ENCODE assay signal across 15 cellular contexts in the genomic region with DNA sequence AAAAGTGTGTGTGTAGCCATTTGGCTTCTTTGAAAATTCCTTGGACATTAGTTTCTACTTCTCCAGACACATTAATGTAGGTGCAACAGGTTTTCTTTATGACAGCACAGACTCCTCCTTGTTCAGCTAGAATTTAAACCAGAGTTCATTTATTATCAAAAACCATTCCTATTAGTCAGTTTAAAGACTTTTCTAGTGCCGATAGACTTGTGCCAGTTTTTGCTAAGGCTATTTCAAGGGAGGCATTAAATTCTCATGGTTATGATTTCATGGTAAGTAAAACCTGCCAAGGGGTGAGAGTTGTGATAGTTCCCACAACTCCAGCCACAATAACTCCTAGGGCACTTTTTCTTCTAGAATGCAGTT. TPM values are rescaled to one million over a fixed set of nuclear protein-coding genes. Genes with fewer than 3 reads are reported as not detected.
A peak's percentile ranks its signal among the peaks of the same experiment; 100 is the strongest.
DNase-seq lines count a peak whose midpoint lies in the region; ATAC-seq, FAIRE-seq and TF ChIP-seq lines count a peak whose summit lies in the region.
"Had no signal": no experiment of that assay in that cellular context is flagged by ENCODE, and none has a peak within 500 bp of the region (broad histone marks: within the 10 kb centered on the region; RNA-seq: fewer than 3 reads in every experiment).

No MANE protein-coding gene starts in this region.

- no TSS peak for BruUV-seq in mammary epithelial cell (replicated peaks; lab: Mats Ljungman, UMichigan)
- BruUV-seq in K562 (replicated peaks; lab: Mats Ljungman, UMichigan) = no TSS peak

- no peak overlapping the region for H3K14ac ChIP-seq in trophoblast cell (ENCODE audit: low read length)

- no peak for ATAC-seq in K562
- no peak for ATAC-seq in HG02759 (IDR thresholded peaks at IDR 0.05; ENCODE audit: unreplicated experiment)
- no peak for ATAC-seq in GM21360 (IDR thresholded peaks at IDR 0.05; ENCODE audit: unreplicated experiment)

- no peak overlapping the region for H2AK5ac ChIP-seq in trophoblast cell (ENCODE audit: low read length)

- no peak for TF ChIP-seq EP300 in K562 (IDR thresholded peaks at IDR 0.05; ENCODE audit: low read length)

- intact Hi-C loops in mammary epithelial cell (cut with micrococcal nuclease) (no loop called here), breast epithelium (cut with DNase I; ENCODE audit: low total_unique reads) (no loop called here), K562 (cut with micrococcal nuclease) (no loop called here)

- CTCF ChIA-PET in mammary epithelial cell (lab: Charles Lee; ENCODE audit: low non-redundant PET) = no interaction called here
- CTCF ChIA-PET in K562 (lab: Yijun Ruan, JAX; ENCODE audit: low intra/inter-chr PET ratio) = no interaction called here

- H3K27ac ChIP-seq in mammary epithelial cell (ENCODE audit: insufficient read depth, low read depth, low read length) (no peak overlapping the region), breast epithelium (no peak overlapping the region), K562 (ENCODE audit: extremely low read depth, low read depth, low read length) (peak overlapping the region; percentile 83; the same call in 2 of the 3 replicates), trophoblast cell (ENCODE audit: low read depth, low read length) (no peak overlapping the region), right atrium auricular region (no peak overlapping the region)
- H3K27ac ChIP-seq: BLaER1 treated with 17β-estradiol and CSF1 and Interleukin-3, amounts not matched to agents 10 nM and 100 nM; Peyer's patch had no signal

- in situ Hi-C loops in mammary epithelial cell (cut with MboI; ENCODE audit: low sequenced_read_pairs in 2 of 2) = no loop called here
- in situ Hi-C loops in K562 (cut with MboI) = no loop called here

- H4K8ac ChIP-seq in trophoblast cell (ENCODE audit: low read depth, low read length) = no peak overlapping the region

- TF ChIP-seq CTCF in mammary epithelial cell (conservative IDR thresholded peaks at IDR 0.05 in 1 of 2, IDR thresholded peaks at IDR 0.05 in 1 of 2; ENCODE audit: extremely low read depth in 1 of 2, insufficient read depth in 1 of 2, low read depth in 1 of 2, low read length in 2 of 2) = no peak
- TF ChIP-seq CTCF in breast epithelium (IDR thresholded peaks at IDR 0.05) = no peak
- no peak for TF ChIP-seq CTCF in K562 (IDR thresholded peaks at IDR 0.05 in 2 of 3, conservative IDR thresholded peaks at IDR 0.05 in 1 of 3; ENCODE audit: insufficient read depth in 2 of 3, low read depth in 1 of 3, low read length in 3 of 3)
- no peak for TF ChIP-seq CTCF in right atrium auricular region (IDR thresholded peaks at IDR 0.05)

- WGBS in mammary epithelial cell (ENCODE audit: low coverage, missing lambda C conversion rate) = 80% methylated on average over 1 of the region's 1 CpG
- WGBS in K562 (ENCODE audit: insufficient coverage, low coverage, missing lambda C conversion rate) = 83% methylated on average over 1 of the region's 1 CpG
- WGBS in trophoblast cell (ENCODE audit: extremely low coverage, insufficient coverage, insufficient read length) = no CpG with 5 or more reads among the region's 1 CpG

- H3K79me1 ChIP-seq in trophoblast cell (ENCODE audit: low read length) = peaks cover 4% of the 10 kb centered on the region

- H3K18ac ChIP-seq in trophoblast cell (ENCODE audit: low read length) = no peak overlapping the region

- POLR2A ChIA-PET in K562 (lab: Yijun Ruan, JAX) = interaction anchor here (0.6 kb wide), 1 partner anchor 1041 kb away, joined by 4 read pairs; the partner anchor contains the start of gene TMEM45A

- no peak overlapping the region for H3K9ac ChIP-seq in mammary epithelial cell (ENCODE audit: insufficient read depth, low read length)
- peak overlapping the region in 1 of 2 experiments; percentile 53; a peak in 2 of 4 replicates for H3K9ac ChIP-seq in K562 (ENCODE audit: insufficient read depth in 1 of 2, low read depth in 2 of 2, low read length in 2 of 2)
- H3K9ac ChIP-seq in trophoblast cell (ENCODE audit: low read length) = no peak overlapping the region
- H3K9ac ChIP-seq: BLaER1 treated with 17β-estradiol and CSF1 and Interleukin-3, amounts not matched to agents 10 nM and 100 nM had no signal

- no peak overlapping the region for H3K4ac ChIP-seq in trophoblast cell (ENCODE audit: low read depth, low read length)

- H4K12ac ChIP-seq in trophoblast cell (ENCODE audit: low read depth, low read length) = no peak overlapping the region

- H3K4me2 ChIP-seq in mammary epithelial cell (ENCODE audit: insufficient read depth, low read depth, low read length) (no peak overlapping the region), K562 (ENCODE audit: insufficient read depth, low read length) (no peak overlapping the region), trophoblast cell (ENCODE audit: low read length) (no peak overlapping the region)
- H3K4me2 ChIP-seq: BLaER1 treated with 17β-estradiol and CSF1 and Interleukin-3, amounts not matched to agents 10 nM and 100 nM had no signal

- no peaks in the 10 kb centered on the region for H3K36me3 ChIP-seq in mammary epithelial cell (ENCODE audit: insufficient read depth, low read length)
- H3K36me3 ChIP-seq in breast epithelium = no peaks in the 10 kb centered on the region
- H3K36me3 ChIP-seq in K562 (ENCODE audit: control insufficient read depth, insufficient read depth, low read length) = no peaks in the 10 kb centered on the region
- no peaks in the 10 kb centered on the region for H3K36me3 ChIP-seq in trophoblast cell (ENCODE audit: control insufficient read depth in 1 of 2, insufficient read depth in 2 of 2, low read length in 2 of 2)
- no peaks in the 10 kb centered on the region for H3K36me3 ChIP-seq in right atrium auricular region
- H3K36me3 ChIP-seq: BLaER1 treated with 17β-estradiol and CSF1 and Interleukin-3, amounts not matched to agents 10 nM and 100 nM; Peyer's patch had no signal

- DNase-seq in mammary epithelial cell = peak; percentile 41
- DNase-seq in breast epithelium (ENCODE audit: low spot score in 2 of 2) = no peak
- no peak for DNase-seq in K562 (ENCODE audit: extremely low read depth in 1 of 4, low spot score in 3 of 4)
- peak; percentile 22 to 68 for DNase-seq in trophoblast cell
- DNase-seq in right atrium auricular region (ENCODE audit: low spot score) = no peak
- no peak for DNase-seq in SW480 (ENCODE audit: low spot score)
- DNase-seq: 8988T, MM.1S, NCI-H1105, NCI-H187, Peyer's patch, SHP77 treated with DMSO at 0.1 percent for 48 hours had no signal

- TF ChIP-seq POLR2A in breast epithelium (IDR thresholded peaks at IDR 0.05) = no peak
- TF ChIP-seq POLR2A in K562 (conservative IDR thresholded peaks at IDR 0.05) = no peak

- H2BK120ac ChIP-seq in trophoblast cell (ENCODE audit: insufficient read depth, low read length, poor library complexity) = no peak overlapping the region

- no peak overlapping the region for H2BK5ac ChIP-seq in trophoblast cell (ENCODE audit: low read depth, low read length, poor library complexity)

- no peaks in the 10 kb centered on the region for H3K79me2 ChIP-seq in mammary epithelial cell (ENCODE audit: insufficient read depth, low read length)
- H3K79me2 ChIP-seq in K562 (ENCODE audit: control insufficient read depth, insufficient read depth, low read length) = no peaks in the 10 kb centered on the region
- H3K79me2 ChIP-seq in trophoblast cell (ENCODE audit: control insufficient read depth, insufficient read depth, low read length, poor library complexity) = no peaks in the 10 kb centered on the region

- TF ChIP-seq RAD21 in K562 (CRISPR knock-in tag; conservative IDR thresholded peaks at IDR 0.05 in 1 of 2, IDR thresholded peaks at IDR 0.05 in 1 of 2) = no peak

- H2AFZ ChIP-seq in mammary epithelial cell (ENCODE audit: low read depth, low read length) (no peak overlapping the region), K562 (ENCODE audit: low read depth, low read length) (peak overlapping the region; percentile 95), trophoblast cell (ENCODE audit: insufficient read depth, low read length, poor library complexity) (no peak overlapping the region)

- FAIRE-seq in K562 (lab: Jason Lieb, UNC) = no peak

- no peak overlapping the region for H3K4me3 ChIP-seq in mammary epithelial cell (replicated peaks in 1 of 3; ENCODE audit: insufficient read depth in 1 of 3, low read depth in 2 of 3, low read length in 3 of 3)
- no peak overlapping the region for H3K4me3 ChIP-seq in breast epithelium
- no peak overlapping the region for H3K4me3 ChIP-seq in K562
- H3K4me3 ChIP-seq in trophoblast cell (ENCODE audit: low read depth, low read length) = no peak overlapping the region
- H3K4me3 ChIP-seq in right atrium auricular region = no peak overlapping the region
- H3K4me3 ChIP-seq: BLaER1 treated with 17β-estradiol and CSF1 and Interleukin-3, amounts not matched to agents 10 nM and 100 nM; Peyer's patch had no signal

- H3K27me3 ChIP-seq in mammary epithelial cell (ENCODE audit: insufficient read depth, low read length) (no peaks in the 10 kb centered on the region), breast epithelium (no peaks in the 10 kb centered on the region), K562 (ENCODE audit: control insufficient read depth in 2 of 2, insufficient read depth in 2 of 2, low read length in 2 of 2) (no peaks in the 10 kb centered on the region), trophoblast cell (ENCODE audit: insufficient read depth, low read length) (no peaks in the 10 kb centered on the region), right atrium auricular region (no peaks in the 10 kb centered on the region)
- H3K27me3 ChIP-seq: BLaER1 treated with 17β-estradiol and CSF1 and Interleukin-3, amounts not matched to agents 10 nM and 100 nM; Peyer's patch had no signal

- H3K9me1 ChIP-seq in K562 (ENCODE audit: control insufficient read depth, insufficient read depth, low read length) = no peaks in the 10 kb centered on the region

- H4K20me1 ChIP-seq in mammary epithelial cell (ENCODE audit: insufficient read depth, low read length) (no peaks in the 10 kb centered on the region), K562 (replicated peaks; ENCODE audit: control insufficient read depth, insufficient read depth, low read length) (no peaks in the 10 kb centered on the region)
- H4K20me1 ChIP-seq: BLaER1 treated with 17β-estradiol and CSF1 and Interleukin-3, amounts not matched to agents 10 nM and 100 nM had no signal

- H3K4me1 ChIP-seq in mammary epithelial cell (ENCODE audit: insufficient read depth, low read length) = peaks cover 11% of the 10 kb centered on the region
- no peaks in the 10 kb centered on the region for H3K4me1 ChIP-seq in breast epithelium
- peaks cover 10 to 54% of the 10 kb centered on the region in 2 experiments for H3K4me1 ChIP-seq in K562 (replicated peaks in 1 of 2; ENCODE audit: control insufficient read depth in 2 of 2, insufficient read depth in 2 of 2, low read length in 2 of 2)
- peaks cover 7 to 11% of the 10 kb centered on the region in 2 experiments for H3K4me1 ChIP-seq in trophoblast cell (ENCODE audit: control insufficient read depth in 1 of 2, insufficient read depth in 2 of 2, low read length in 2 of 2)
- H3K4me1 ChIP-seq in right atrium auricular region = no peaks in the 10 kb centered on the region
- H3K4me1 ChIP-seq: Peyer's patch had no signal

- H4K91ac ChIP-seq in trophoblast cell (ENCODE audit: low read depth, low read length) = no peak overlapping the region

- H3K9me3 ChIP-seq in mammary epithelial cell (replicated peaks; ENCODE audit: insufficient read depth, low read length) (no peaks in the 10 kb centered on the region), breast epithelium (no peaks in the 10 kb centered on the region), K562 (replicated peaks; ENCODE audit: control insufficient read depth, insufficient read depth, low read depth, low read length) (0 out of 2 replicates have a peak, but pooled peaks cover 2% of the 10 kb centered on the region), trophoblast cell (ENCODE audit: insufficient read depth, low read depth, low read length) (no peaks in the 10 kb centered on the region), right atrium auricular region (peaks cover 0 to 5% of the 10 kb centered on the region in 2 donors)
- H3K9me3 ChIP-seq: Peyer's patch had no signal

- H2BK12ac ChIP-seq in trophoblast cell (ENCODE audit: low read length) = no peak overlapping the region

- dilution Hi-C loops in mammary epithelial cell (cut with HindIII; ENCODE audit: low sequenced_read_pairs) = no loop called here

- H3K23ac ChIP-seq in trophoblast cell (ENCODE audit: low read length) = no peak overlapping the region

RNA-seq across cellular contexts. Expression of gene SENP7, which starts 20.6 kb away (rescaled TPM):
- total RNA-seq in mammary epithelial cell = 1 to 10 TPM; 7.2 to 8.9 TPM
- polyA plus RNA-seq in mammary epithelial cell = 1.3 TPM
- 0.88 TPM for polyA minus RNA-seq in mammary epithelial cell
- 10 to 100 TPM; 26.6 to 43.2 (median 26.9) TPM for total RNA-seq in breast epithelium
- total RNA-seq in K562 (2011; cell fraction: chromatin; rRNA removed; ENCODE audit: low replicate concordance) = 29.4 and 103 TPM in 2 replicates
- 12.0 and 19.1 TPM in 2 replicates for total RNA-seq in K562 (2011; cell fraction: nucleolus; rRNA removed)
- total RNA-seq in K562 (2011; cell fraction: nucleoplasm; rRNA removed) = 41.1 and 61.4 TPM in 2 replicates
- total RNA-seq in K562 (2014; rRNA removed) = 7.0 and 8.7 TPM in 2 replicates
- 21.9 and 22.4 TPM in 2 replicates for total RNA-seq in K562 (2014; rRNA removed; fragmentation: Illumina TruSeq; extraction: Trizol)
- 18.8 and 21.7 TPM in 2 replicates for total RNA-seq in K562 (2015; rRNA removed; fragmentation: Illumina TruSeq; extraction: Trizol)
- 10.7 and 13.6 TPM in 2 replicates for total RNA-seq in K562 (2021)
- 19.2 and 20.0 TPM in 2 replicates for polyA plus RNA-seq in K562 (2011; rRNA removed)
- 1.4 and 4.2 TPM in 2 replicates for polyA plus RNA-seq in K562 (2011; cell fraction: cytosol; rRNA removed)
- 25.2 and 41.2 TPM in 2 replicates for polyA plus RNA-seq in K562 (2011; cell fraction: nucleus; rRNA removed)
- polyA plus RNA-seq in K562 (2012) = 7.6 and 12.3 TPM in 2 replicates
- 10.8 and 13.9 TPM in 2 replicates for polyA plus RNA-seq in K562 (2014; fragmentation: Illumina TruSeq; extraction: Trizol)
- 1 to 10 TPM; 4.1 to 8.3 TPM for polyA plus RNA-seq in K562 (2014; fragmentation: Nextera tagmentation; extraction: Ambion mirVana)
- polyA plus RNA-seq in K562 (2014; rRNA removed) = 9.5 and 10.5 TPM in 2 replicates
- 40.7 and 57.5 TPM in 2 replicates for polyA minus RNA-seq in K562 (2011; rRNA and poly(A)+ RNA removed)
- polyA minus RNA-seq in K562 (2011; cell fraction: cytosol; rRNA and poly(A)+ RNA removed) = 7.2 and 7.6 TPM in 2 replicates
- polyA minus RNA-seq in K562 (2011; cell fraction: nucleus; rRNA and poly(A)+ RNA removed) = 33.8 and 67.3 TPM in 2 replicates
- 11.0 and 11.4 TPM in 2 replicates for polyA plus RNA-seq in trophoblast cell (2013)
- 10 to 100 TPM in 1 of 2 donors, 1 to 10 TPM in 1; 6.1 to 10.1 TPM for total RNA-seq in right atrium auricular region

RNA-seq across cellular contexts. Expression of gene TRMT10C, which starts 28.1 kb away (rescaled TPM):
- 10 to 100 TPM; 21.8 to 27.9 TPM for total RNA-seq in mammary epithelial cell
- 23.9 TPM for polyA plus RNA-seq in mammary epithelial cell
- polyA minus RNA-seq in mammary epithelial cell = 7.3 TPM
- total RNA-seq in breast epithelium = 10 to 100 TPM; 17.8 to 27.2 (median 25.6) TPM
- 10.8 and 31.0 TPM in 2 replicates for total RNA-seq in K562 (2011; cell fraction: chromatin; rRNA removed; ENCODE audit: low replicate concordance)
- 10.3 and 11.6 TPM in 2 replicates for total RNA-seq in K562 (2011; cell fraction: nucleolus; rRNA removed)
- total RNA-seq in K562 (2011; cell fraction: nucleoplasm; rRNA removed) = 15.8 and 17.3 TPM in 2 replicates
- total RNA-seq in K562 (2014; rRNA removed) = 39.7 and 50.4 TPM in 2 replicates
- total RNA-seq in K562 (2014; rRNA removed; fragmentation: Illumina TruSeq; extraction: Trizol) = 73.5 and 82.5 TPM in 2 replicates
- 58.5 and 62.5 TPM in 2 replicates for total RNA-seq in K562 (2015; rRNA removed; fragmentation: Illumina TruSeq; extraction: Trizol)
- total RNA-seq in K562 (2021) = 48.6 and 57.9 TPM in 2 replicates
- polyA plus RNA-seq in K562 (2011; rRNA removed) = 42.9 and 65.2 TPM in 2 replicates
- 26.4 and 33.0 TPM in 2 replicates for polyA plus RNA-seq in K562 (2011; cell fraction: cytosol; rRNA removed)
- 9.2 and 15.7 TPM in 2 replicates for polyA plus RNA-seq in K562 (2011; cell fraction: nucleus; rRNA removed)
- polyA plus RNA-seq in K562 (2012) = 23.1 and 41.6 TPM in 2 replicates
- 53.5 and 63.9 TPM in 2 replicates for polyA plus RNA-seq in K562 (2014; fragmentation: Illumina TruSeq; extraction: Trizol)
- polyA plus RNA-seq in K562 (2014; fragmentation: Nextera tagmentation; extraction: Ambion mirVana) = 100 to 1,000 TPM; 101 to 106 TPM
- polyA plus RNA-seq in K562 (2014; rRNA removed) = 59.4 and 61.2 TPM in 2 replicates
- 39.7 and 41.9 TPM in 2 replicates for polyA minus RNA-seq in K562 (2011; rRNA and poly(A)+ RNA removed)
- polyA minus RNA-seq in K562 (2011; cell fraction: cytosol; rRNA and poly(A)+ RNA removed) = 15.9 and 24.2 TPM in 2 replicates
- polyA minus RNA-seq in K562 (2011; cell fraction: nucleus; rRNA and poly(A)+ RNA removed) = 8.8 and 18.4 TPM in 2 replicates
- 22.2 and 22.4 TPM in 2 replicates for polyA plus RNA-seq in trophoblast cell (2013)
- 10 to 100 TPM; 21.5 to 22.8 TPM for total RNA-seq in right atrium auricular region

RNA-seq across cellular contexts. Expression of gene PCNP, which starts 40.4 kb away (rescaled TPM):
- 100 to 1,000 TPM in 1 of 2 donors, 10 to 100 TPM in 1; 85.9 to 176 TPM for total RNA-seq in mammary epithelial cell
- polyA plus RNA-seq in mammary epithelial cell = 41.2 TPM
- 58.5 TPM for polyA minus RNA-seq in mammary epithelial cell
- total RNA-seq in breast epithelium = 100 to 1,000 TPM in 2 of 3 donors, 10 to 100 TPM in 1; 96.2 to 127 (median 120) TPM
- 25.3 and 87.5 TPM in 2 replicates for total RNA-seq in K562 (2011; cell fraction: chromatin; rRNA removed; ENCODE audit: low replicate concordance)
- 12.5 and 16.1 TPM in 2 replicates for total RNA-seq in K562 (2011; cell fraction: nucleolus; rRNA removed)
- total RNA-seq in K562 (2011; cell fraction: nucleoplasm; rRNA removed) = 43.8 and 82.4 TPM in 2 replicates
- 54.3 and 65.8 TPM in 2 replicates for total RNA-seq in K562 (2014; rRNA removed)
- total RNA-seq in K562 (2014; rRNA removed; fragmentation: Illumina TruSeq; extraction: Trizol) = 150 and 171 TPM in 2 replicates
- 101 and 115 TPM in 2 replicates for total RNA-seq in K562 (2015; rRNA removed; fragmentation: Illumina TruSeq; extraction: Trizol)
- 145 and 157 TPM in 2 replicates for total RNA-seq in K562 (2021)
- polyA plus RNA-seq in K562 (2011; rRNA removed) = 84.4 and 97.5 TPM in 2 replicates
- 10.5 and 31.2 TPM in 2 replicates for polyA plus RNA-seq in K562 (2011; cell fraction: cytosol; rRNA removed)
- polyA plus RNA-seq in K562 (2011; cell fraction: nucleus; rRNA removed) = 22.5 and 31.3 TPM in 2 replicates
- 100 and 136 TPM in 2 replicates for polyA plus RNA-seq in K562 (2012)
- 124 and 158 TPM in 2 replicates for polyA plus RNA-seq in K562 (2014; fragmentation: Illumina TruSeq; extraction: Trizol)
- polyA plus RNA-seq in K562 (2014; fragmentation: Nextera tagmentation; extraction: Ambion mirVana) = 100 to 1,000 TPM; 151 to 170 TPM
- 85.3 and 95.5 TPM in 2 replicates for polyA plus RNA-seq in K562 (2014; rRNA removed)
- 54.2 and 67.8 TPM in 2 replicates for polyA minus RNA-seq in K562 (2011; rRNA and poly(A)+ RNA removed)
- polyA minus RNA-seq in K562 (2011; cell fraction: cytosol; rRNA and poly(A)+ RNA removed) = 24.1 and 24.5 TPM in 2 replicates
- polyA minus RNA-seq in K562 (2011; cell fraction: nucleus; rRNA and poly(A)+ RNA removed) = 10.5 and 26.3 TPM in 2 replicates
- polyA plus RNA-seq in trophoblast cell (2013) = 80.3 and 81.7 TPM in 2 replicates
- 10 to 100 TPM; 63.4 to 83.9 TPM for total RNA-seq in right atrium auricular region

Comparison
In these comparisons a context has a peak if more than half of its experiments do, and no peak if none do; other contexts are left out.
1. DNase-seq: peak in mammary epithelial cell (single experiment) and trophoblast cell (2 of 2); none in breast epithelium (0 of 2), K562 (0 of 4), right atrium auricular region (single experiment) and SW480 (single experiment).